ENCODE assay signal across 7 cellular contexts in the genomic region with DNA sequence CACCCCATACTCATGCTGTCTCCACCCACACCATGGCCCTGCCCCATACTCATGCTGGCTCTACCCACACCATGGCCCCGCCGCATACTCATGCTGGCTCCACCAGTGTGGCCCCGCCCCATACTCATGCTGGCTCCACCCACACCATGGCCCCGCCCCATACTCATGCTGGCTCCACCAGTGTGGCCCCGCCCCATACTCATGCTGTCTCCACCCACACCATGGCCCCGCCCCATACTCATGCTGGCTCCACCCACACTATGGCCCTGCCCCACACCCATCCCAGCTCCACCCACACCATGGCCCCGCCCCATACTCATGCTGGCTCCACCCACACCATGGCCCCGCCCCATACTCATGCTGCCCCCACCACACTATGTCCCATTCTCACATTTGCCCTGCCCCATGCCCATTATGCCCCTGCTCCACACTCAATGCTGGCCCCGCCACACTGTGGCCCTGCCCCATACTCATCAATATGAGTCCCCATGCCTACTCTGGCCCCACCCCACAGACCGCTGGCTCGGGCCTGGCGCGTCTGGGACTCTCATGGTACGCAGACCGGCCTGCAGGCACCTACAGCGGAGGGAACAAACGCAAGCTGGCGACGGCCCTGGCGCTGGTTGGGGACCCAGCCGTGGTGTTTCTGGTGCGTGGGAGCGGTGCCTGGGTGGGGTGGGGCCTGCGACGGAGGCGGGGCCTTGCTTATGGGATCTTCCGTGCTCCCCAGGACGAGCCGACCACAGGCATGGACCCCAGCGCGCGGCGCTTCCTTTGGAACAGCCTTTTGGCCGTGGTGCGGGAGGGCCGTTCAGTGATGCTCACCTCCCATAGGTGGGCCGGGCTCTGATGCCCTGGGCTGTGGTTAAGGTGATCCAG. TPM values are rescaled to one million over a fixed set of nuclear protein-coding genes. Genes with fewer than 3 reads are reported as not detected.
DNase-seq lines count a peak whose midpoint lies in the region; TF ChIP-seq lines count a peak whose summit lies in the region.

No MANE protein-coding gene starts in this region.

- peaks cover 3% of the 10 kb centered on the region for H3K9me3 Mint-ChIP-seq in activated naive CD4-positive, alpha-beta T cell treated with anti-CD3 and anti-CD28 coated beads, Interleukin-2, amount 10 ng/mL, durations not matched to agents 7 days and 5 days

- peak overlapping the region; percentile 60 for H3K27ac Mint-ChIP-seq in activated naive CD4-positive, alpha-beta T cell treated with anti-CD3 and anti-CD28 coated beads, Interleukin-2, amount 10 ng/mL, durations not matched to agents 7 days and 5 days

- H3K4me3 Mint-ChIP-seq in activated naive CD4-positive, alpha-beta T cell treated with anti-CD3 and anti-CD28 coated beads, Interleukin-2, amount 10 ng/mL, durations not matched to agents 7 days and 5 days = no peak overlapping the region

- peaks cover 14% of the 10 kb centered on the region for H3K36me3 Mint-ChIP-seq in activated naive CD4-positive, alpha-beta T cell treated with anti-CD3 and anti-CD28 coated beads, Interleukin-2, amount 10 ng/mL, durations not matched to agents 7 days and 5 days

- CTCF ChIA-PET in activated naive CD4-positive, alpha-beta T cell treated with anti-CD3 and anti-CD28 coated beads, Interleukin-2, amount 10 ng/mL, durations not matched to agents 7 days and 5 days (lab: Charles Lee) = no interaction called here

- DNase-seq in GM20000 (ENCODE audit: low spot score) (peak; percentile 71), SK-MEL-5 (ENCODE audit: low read depth, low spot score) (peak; percentile 24), head of caudate nucleus (no peak), COLO668 (lab: John Stamatoyannopoulos, UW; ENCODE audit: unreplicated experiment) (no peak), epidermal melanocyte (ENCODE audit: insufficient read length, low spot score) (no peak)
- DNase-seq in activated naive CD4-positive, alpha-beta T cell treated with anti-CD3 and anti-CD28 coated beads, Interleukin-2, amount 10 ng/mL, durations not matched to agents 7 days and 5 days = peak; percentile 79
- peak; percentile 64 for DNase-seq in stimulated activated CD4-positive, alpha-beta T cell treated with anti-CD3 and anti-CD28 coated beads, Interleukin-15, amount 100 ng/mL, for 24 hours

- intact Hi-C loops in head of caudate nucleus (cut with DNase I) = no loop called here

- TF ChIP-seq CTCF in GM20000 (IDR thresholded peaks at IDR 0.05; ENCODE audit: extremely low read depth, missing control alignments) = no peak

- no peaks in the 10 kb centered on the region for H3K27me3 Mint-ChIP-seq in activated naive CD4-positive, alpha-beta T cell treated with anti-CD3 and anti-CD28 coated beads, Interleukin-2, amount 10 ng/mL, durations not matched to agents 7 days and 5 days

- in situ Hi-C loops in SK-MEL-5 (cut with HindIII; ENCODE audit: low pct_unique_long_range_greater_than_20kb, low sequenced_read_pairs) = no loop called here

- H3K4me1 Mint-ChIP-seq in activated naive CD4-positive, alpha-beta T cell treated with anti-CD3 and anti-CD28 coated beads, Interleukin-2, amount 10 ng/mL, durations not matched to agents 7 days and 5 days = peaks cover 39% of the 10 kb centered on the region

RNA-seq across cellular contexts. Expression of a gene that starts 3.7 kb away (rescaled TPM):
- total RNA-seq in SK-MEL-5 (2014; rRNA removed; shearing (Covaris generic)) = 3.3 and 4.9 TPM in 2 replicates
- polyA plus RNA-seq in SK-MEL-5 (2015; cell fraction: cytosol; rRNA removed) = 1.7 and 2.3 TPM in 2 replicates
- polyA plus RNA-seq in SK-MEL-5 (2015; cell fraction: nucleus; rRNA removed) = 1.2 and 3.1 TPM in 2 replicates

RNA-seq across cellular contexts. Expression of a gene that starts 23.4 kb away (rescaled TPM):
- 2.3 and 3.3 TPM in 2 replicates for total RNA-seq in SK-MEL-5 (2014; rRNA removed; shearing (Covaris generic))
- 4.8 and 15.0 TPM in 2 replicates for polyA plus RNA-seq in SK-MEL-5 (2015; cell fraction: cytosol; rRNA removed)
- polyA plus RNA-seq in SK-MEL-5 (2015; cell fraction: nucleus; rRNA removed) = 23.6 and 35.8 TPM in 2 replicates

RNA-seq across cellular contexts. Expression of a gene that starts 31.9 kb away (rescaled TPM):
- total RNA-seq in SK-MEL-5 (2014; rRNA removed; shearing (Covaris generic)) = 132 and 150 TPM in 2 replicates
- polyA plus RNA-seq in SK-MEL-5 (2015; cell fraction: cytosol; rRNA removed) = 289 and 360 TPM in 2 replicates
- polyA plus RNA-seq in SK-MEL-5 (2015; cell fraction: nucleus; rRNA removed) = 51.1 and 67.3 TPM in 2 replicates

RNA-seq across cellular contexts. Expression of a gene that starts 36.9 kb away (rescaled TPM):
- total RNA-seq in SK-MEL-5 (2014; rRNA removed; shearing (Covaris generic)) = 11.7 and 12.1 TPM in 2 replicates
- 22.2 and 23.9 TPM in 2 replicates for polyA plus RNA-seq in SK-MEL-5 (2015; cell fraction: cytosol; rRNA removed)
- 5.0 and 5.9 TPM in 2 replicates for polyA plus RNA-seq in SK-MEL-5 (2015; cell fraction: nucleus; rRNA removed)

RNA-seq across cellular contexts. Expression of a gene that starts 40.5 kb away (rescaled TPM):
- 252 and 258 TPM in 2 replicates for total RNA-seq in SK-MEL-5 (2014; rRNA removed; shearing (Covaris generic))
- 521 and 553 TPM in 2 replicates for polyA plus RNA-seq in SK-MEL-5 (2015; cell fraction: cytosol; rRNA removed)
- polyA plus RNA-seq in SK-MEL-5 (2015; cell fraction: nucleus; rRNA removed) = 111 and 126 TPM in 2 replicates

Comparison
In these comparisons a context has a peak if more than half of its experiments do, and no peak if none do; other contexts are left out.
1. DNase-seq: peak in GM20000 (single experiment), SK-MEL-5 (single experiment), activated naive CD4-positive, alpha-beta T cell treated with anti-CD3 and anti-CD28 coated beads, Interleukin-2, amount 10 ng/mL, durations not matched to agents 7 days and 5 days (single experiment) and stimulated activated CD4-positive, alpha-beta T cell treated with anti-CD3 and anti-CD28 coated beads, Interleukin-15, amount 100 ng/mL, for 24 hours (single experiment); none in head of caudate nucleus (0 of 42), COLO668 (single experiment) and epidermal melanocyte (single experiment).